ENCODE assay signal across 37 cellular contexts in genomic region chr1:72419229-72419628, GRCh38.
"Had no signal": no experiment of that assay in that cellular context is flagged by ENCODE, and none has a peak within 500 bp of the region (broad histone marks: within the 10 kb centered on the region; RNA-seq: fewer than 3 reads in every experiment).

No MANE protein-coding gene starts in this region.

- H3K4me1 Mint-ChIP-seq: activated B cell treated with CpG ODN at 0.5 μM for 24 hours; activated CD4-positive, alpha-beta T cell treated with anti-CD3 and anti-CD28 coated beads, Interleukin-2, amount 10 ng/mL, durations not matched to agents 24 days and 14 days; activated CD8-positive, alpha-beta memory T cell treated with anti-CD3 and anti-CD28 coated beads, Interleukin-2, amount 10 ng/mL, durations not matched to agents 7 days and 5 days; activated naive CD4-positive, alpha-beta T cell treated with anti-CD3 and anti-CD28 coated beads, Interleukin-2, amount 10 ng/mL, durations not matched to agents 7 days and 5 days; activated naive CD4-positive, alpha-beta T cell treated with anti-CD3 and anti-CD28 coated beads, Interleukin-2, amount 50 U/mL, for 24 hours; activated naive CD8-positive, alpha-beta T cell treated with anti-CD3 and anti-CD28 coated beads, Interleukin-2, amount 10 ng/mL, durations not matched to agents 7 days and 5 days; activated naive CD8-positive, alpha-beta T cell treated with anti-CD3 and anti-CD28 coated beads, Interleukin-2, amount 50 U/mL, for 24 hours; brain; central memory CD8-positive, alpha-beta T cell had no signal

- H3K27me3 Mint-ChIP-seq: activated B cell treated with CpG ODN at 0.5 μM for 24 hours; activated CD4-positive, alpha-beta memory T cell treated with anti-CD3 and anti-CD28 coated beads for 36 hours; activated CD4-positive, alpha-beta T cell treated with anti-CD3 and anti-CD28 coated beads, Interleukin-2, amount 10 ng/mL, durations not matched to agents 24 days and 14 days; activated CD8-positive, alpha-beta memory T cell treated with anti-CD3 and anti-CD28 coated beads, Interleukin-2, amount 10 ng/mL, durations not matched to agents 7 days and 5 days; activated CD8-positive, alpha-beta T cell treated with anti-CD3 and anti-CD28 coated beads for 36 hours; activated naive CD4-positive, alpha-beta T cell treated with anti-CD3 and anti-CD28 coated beads, Interleukin-2, amount 10 ng/mL, durations not matched to agents 7 days and 5 days; activated naive CD4-positive, alpha-beta T cell treated with anti-CD3 and anti-CD28 coated beads, Interleukin-2, amount 50 U/mL, for 24 hours; activated naive CD8-positive, alpha-beta T cell; activated naive CD8-positive, alpha-beta T cell treated with anti-CD3 and anti-CD28 coated beads, Interleukin-2, amount 10 ng/mL, durations not matched to agents 7 days and 5 days; activated naive CD8-positive, alpha-beta T cell treated with anti-CD3 and anti-CD28 coated beads, Interleukin-2, amount 50 U/mL, for 24 hours; activated T-cell treated with anti-CD3 and anti-CD28 coated beads, Interleukin-2, amount 50 U/mL, for 24 hours; brain; central memory CD8-positive, alpha-beta T cell had no signal

- H3K4me3 Mint-ChIP-seq: activated B cell treated with CpG ODN at 0.5 μM for 24 hours; activated CD4-positive, alpha-beta memory T cell treated with anti-CD3 and anti-CD28 coated beads for 36 hours; activated CD4-positive, alpha-beta T cell treated with anti-CD3 and anti-CD28 coated beads, Interleukin-2, amount 10 ng/mL, durations not matched to agents 24 days and 14 days; activated CD8-positive, alpha-beta memory T cell treated with anti-CD3 and anti-CD28 coated beads, Interleukin-2, amount 10 ng/mL, durations not matched to agents 7 days and 5 days; activated CD8-positive, alpha-beta T cell treated with anti-CD3 and anti-CD28 coated beads for 36 hours; activated naive CD4-positive, alpha-beta T cell treated with anti-CD3 and anti-CD28 coated beads, Interleukin-2, amount 10 ng/mL, durations not matched to agents 7 days and 5 days; activated naive CD4-positive, alpha-beta T cell treated with anti-CD3 and anti-CD28 coated beads, Interleukin-2, amount 50 U/mL, for 24 hours; activated naive CD8-positive, alpha-beta T cell; activated naive CD8-positive, alpha-beta T cell treated with anti-CD3 and anti-CD28 coated beads, Interleukin-2, amount 10 ng/mL, durations not matched to agents 7 days and 5 days; activated naive CD8-positive, alpha-beta T cell treated with anti-CD3 and anti-CD28 coated beads, Interleukin-2, amount 50 U/mL, for 24 hours; activated T-cell treated with anti-CD3 and anti-CD28 coated beads, Interleukin-2, amount 50 U/mL, for 24 hours; brain; central memory CD8-positive, alpha-beta T cell; T-helper 1 cell treated with Interleukin-12 subunit alpha and Interleukin-12 subunit beta and Interleukin-4 antibody, amounts not matched to agents 30 μg/mL and 1 μg/mL, for 36 hours; T-helper 2 cell treated with Interferon-gamma antibody and Interleukin-4, amounts not matched to agents 5 μg/mL and 100 μg/mL, for 36 hours had no signal

- H3K27ac ChIP-seq: ascending aorta, cardiac muscle cell, VCaP had no signal

- H3K4me3 ChIP-seq: ascending aorta, cardiac muscle cell had no signal

- H3K36me3 ChIP-seq: ascending aorta, cardiac muscle cell had no signal

- H3K9me3 Mint-ChIP-seq: activated CD4-positive, alpha-beta T cell treated with anti-CD3 and anti-CD28 coated beads, Interleukin-2, amount 10 ng/mL, durations not matched to agents 24 days and 14 days had no signal

- H3K27ac Mint-ChIP-seq: activated B cell treated with CpG ODN at 0.5 μM for 24 hours; activated CD4-positive, alpha-beta memory T cell treated with anti-CD3 and anti-CD28 coated beads for 36 hours; activated CD4-positive, alpha-beta T cell treated with anti-CD3 and anti-CD28 coated beads, Interleukin-2, amount 10 ng/mL, durations not matched to agents 24 days and 14 days; activated CD8-positive, alpha-beta memory T cell treated with anti-CD3 and anti-CD28 coated beads, Interleukin-2, amount 10 ng/mL, durations not matched to agents 7 days and 5 days; activated CD8-positive, alpha-beta T cell treated with anti-CD3 and anti-CD28 coated beads for 36 hours; activated naive CD4-positive, alpha-beta T cell treated with anti-CD3 and anti-CD28 coated beads, Interleukin-2, amount 10 ng/mL, durations not matched to agents 7 days and 5 days; activated naive CD4-positive, alpha-beta T cell treated with anti-CD3 and anti-CD28 coated beads, Interleukin-2, amount 50 U/mL, for 24 hours; activated naive CD8-positive, alpha-beta T cell; activated naive CD8-positive, alpha-beta T cell treated with anti-CD3 and anti-CD28 coated beads, Interleukin-2, amount 10 ng/mL, durations not matched to agents 7 days and 5 days; activated naive CD8-positive, alpha-beta T cell treated with anti-CD3 and anti-CD28 coated beads, Interleukin-2, amount 50 U/mL, for 24 hours; activated T-cell treated with anti-CD3 and anti-CD28 coated beads, Interleukin-2, amount 50 U/mL, for 24 hours; activated T-helper 2 cell treated with anti-CD3 and anti-CD28 coated beads, Interferon-gamma antibody, Interleukin-2, Interleukin-4, amounts not matched to agents 10 μg/mL and 5 μg/mL and 100 μg/mL, durations not matched to agents 14 hours and 24 hours and 36 hours; brain; T-helper 1 cell treated with Interleukin-12 subunit alpha and Interleukin-12 subunit beta and Interleukin-4 antibody, amounts not matched to agents 30 μg/mL and 1 μg/mL, for 36 hours; T-helper 2 cell treated with Interferon-gamma antibody and Interleukin-4, amounts not matched to agents 5 μg/mL and 100 μg/mL, for 36 hours had no signal

- H3K27me3 ChIP-seq: ascending aorta, cardiac muscle cell had no signal

- FAIRE-seq: bronchial epithelial cell, TTC549 had no signal

- H3K9me3 ChIP-seq: ascending aorta had no signal

- DNase-seq: activated B cell treated with CpG ODN at 0.5 μM for 24 hours; activated CD4-positive, alpha-beta memory T cell treated with anti-CD3 and anti-CD28 coated beads for 36 hours; activated CD4-positive, alpha-beta T cell treated with anti-CD3 and anti-CD28 coated beads for 4 hours; activated CD4-positive, alpha-beta T cell treated with anti-CD3 and anti-CD28 coated beads, Interleukin-2, amount 10 ng/mL, durations not matched to agents 24 days and 14 days; activated CD4-positive, alpha-beta T cell treated with anti-CD3 and anti-CD28 coated beads, Interleukin-2, amount 50 U/mL, for 1 hour; activated CD4-positive, alpha-beta T cell treated with anti-CD3 and anti-CD28 coated beads, Interleukin-2, amount 50 U/mL, for 4 hours; activated CD4-positive, CD25-positive, alpha-beta regulatory T cell treated with anti-CD3 and anti-CD28 coated beads, Interleukin-2, amount 50 U/mL, for 72 hours; activated CD8-positive, alpha-beta memory T cell treated with anti-CD3 and anti-CD28 coated beads, Interleukin-2, amount 10 ng/mL, durations not matched to agents 7 days and 5 days; activated CD8-positive, alpha-beta memory T cell treated with anti-CD3 and anti-CD28 coated beads, Interleukin-2, amount 50 U/mL, for 48 hours; activated CD8-positive, alpha-beta T cell treated with anti-CD3 and anti-CD28 coated beads for 36 hours; activated effector memory CD4-positive, alpha-beta T cell treated with Interleukin-2 at 50 U/mL for 16 hours; activated gamma-delta T cell; activated naive CD4-positive, alpha-beta T cell treated with anti-CD3 and anti-CD28 coated beads, Interleukin-2, amount 10 ng/mL, durations not matched to agents 7 days and 5 days; activated naive CD4-positive, alpha-beta T cell treated with Interleukin-2 at 50 U/mL for 16 hours; activated naive CD8-positive, alpha-beta T cell treated with anti-CD3 and anti-CD28 coated beads, Interleukin-2, amount 10 ng/mL, durations not matched to agents 7 days and 5 days; activated naive CD8-positive, alpha-beta T cell treated with anti-CD3 and anti-CD28 coated beads, Interleukin-2, amount 50 U/mL, for 24 hours; activated T-cell treated with anti-CD3 and anti-CD28 coated beads, Interleukin-2, amount 50 U/mL, for 24 hours; activated T-cell treated with anti-CD3 and anti-CD28 coated beads, Interleukin-2, amount 50 U/mL, for 48 hours; amygdala; anterior cingulate cortex; caudate nucleus; cerebellar nuclear complex; T-helper 1 cell; T-helper 2 cell; T-helper 9 cell had no signal

- H3K4me1 ChIP-seq: ascending aorta had no signal

- ATAC-seq: activated CD8-positive, alpha-beta memory T cell treated with anti-CD3 and anti-CD28 coated beads, Interleukin-2, amount 10 ng/mL, durations not matched to agents 7 days and 5 days; activated CD8-positive, alpha-beta T cell treated with anti-CD3 and anti-CD28 coated beads for 36 hours; activated naive CD8-positive, alpha-beta T cell treated with anti-CD3 and anti-CD28 coated beads, Interleukin-2, amount 50 U/mL, for 24 hours had no signal

- H3K36me3 Mint-ChIP-seq: activated CD4-positive, alpha-beta memory T cell treated with anti-CD3 and anti-CD28 coated beads for 36 hours; activated CD8-positive, alpha-beta memory T cell treated with anti-CD3 and anti-CD28 coated beads, Interleukin-2, amount 10 ng/mL, durations not matched to agents 7 days and 5 days; activated naive CD4-positive, alpha-beta T cell treated with anti-CD3 and anti-CD28 coated beads, Interleukin-2, amount 10 ng/mL, durations not matched to agents 7 days and 5 days; activated naive CD4-positive, alpha-beta T cell treated with anti-CD3 and anti-CD28 coated beads, Interleukin-2, amount 50 U/mL, for 24 hours; activated naive CD8-positive, alpha-beta T cell; activated naive CD8-positive, alpha-beta T cell treated with anti-CD3 and anti-CD28 coated beads, Interleukin-2, amount 10 ng/mL, durations not matched to agents 7 days and 5 days; brain had no signal
